2 cellular contexts compared by ENCODE assay signal in the genomic region with DNA sequence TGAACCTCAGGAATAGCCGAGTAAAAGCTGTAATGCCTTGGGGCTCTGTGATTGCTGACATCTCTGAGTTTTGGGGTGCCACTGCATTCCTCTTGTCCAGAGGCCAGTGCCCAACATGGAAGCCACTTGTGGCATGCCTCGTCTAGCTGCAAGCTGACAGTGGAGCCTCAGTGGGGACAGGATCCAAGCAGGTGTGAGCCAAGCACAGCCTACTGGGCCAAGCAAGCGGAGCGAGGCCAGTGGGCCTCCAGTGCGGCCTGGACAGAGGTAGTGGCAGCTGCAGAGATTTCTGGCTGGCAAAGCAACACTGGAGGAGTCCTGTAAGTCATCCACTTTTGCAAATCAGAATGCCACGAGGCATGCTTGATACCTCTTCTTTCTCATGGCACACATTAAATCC.
TF ChIP-seq lines count a peak whose summit lies in the region.

No MANE protein-coding gene starts in this region.

TF ChIP-seq in IMR-90, 13 proteins besides CTCF, POLR2A, EP300 and RAD21:
- TF ChIP-seq, protein P1, sequence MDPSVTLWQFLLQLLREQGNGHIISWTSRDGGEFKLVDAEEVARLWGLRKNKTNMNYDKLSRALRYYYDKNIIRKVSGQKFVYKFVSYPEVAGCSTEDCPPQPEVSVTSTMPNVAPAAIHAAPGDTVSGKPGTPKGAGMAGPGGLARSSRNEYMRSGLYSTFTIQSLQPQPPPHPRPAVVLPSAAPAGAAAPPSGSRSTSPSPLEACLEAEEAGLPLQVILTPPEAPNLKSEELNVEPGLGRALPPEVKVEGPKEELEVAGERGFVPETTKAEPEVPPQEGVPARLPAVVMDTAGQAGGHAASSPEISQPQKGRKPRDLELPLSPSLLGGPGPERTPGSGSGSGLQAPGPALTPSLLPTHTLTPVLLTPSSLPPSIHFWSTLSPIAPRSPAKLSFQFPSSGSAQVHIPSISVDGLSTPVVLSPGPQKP (IDR thresholded peaks at IDR 0.05; ENCODE audit: borderline replicate concordance, low read depth, low read length): no peak
- TF ChIP-seq MAFK (IDR thresholded peaks at IDR 0.05; ENCODE audit: low read depth, low read length) (no peak), RCOR1 (IDR thresholded peaks at IDR 0.05; ENCODE audit: insufficient replicate concordance, low read length) (no peak), NFE2L2 (IDR thresholded peaks at IDR 0.05; ENCODE audit: low read depth, low read length) (no peak), SMC3 (IDR thresholded peaks at IDR 0.05; ENCODE audit: low read depth, low read length) (no peak), BHLHE40 (IDR thresholded peaks at IDR 0.05; ENCODE audit: low read depth, low read length) (no peak), MAZ (IDR thresholded peaks at IDR 0.05; ENCODE audit: borderline replicate concordance, low read depth, low read length) (no peak), MXI1 (IDR thresholded peaks at IDR 0.05; ENCODE audit: borderline replicate concordance, low read depth, low read length) (no peak), FOS (IDR thresholded peaks at IDR 0.05; ENCODE audit: low read depth, low read length) (no peak), RFX5 (IDR thresholded peaks at IDR 0.05; ENCODE audit: low read depth, low read length) (no peak), CEBPB (IDR thresholded peaks at IDR 0.05; ENCODE audit: low read depth, low read length) (no peak), CHD1 (IDR thresholded peaks at IDR 0.05; ENCODE audit: low read depth, low read length) (no peak)
- TF ChIP-seq, protein P2, sequence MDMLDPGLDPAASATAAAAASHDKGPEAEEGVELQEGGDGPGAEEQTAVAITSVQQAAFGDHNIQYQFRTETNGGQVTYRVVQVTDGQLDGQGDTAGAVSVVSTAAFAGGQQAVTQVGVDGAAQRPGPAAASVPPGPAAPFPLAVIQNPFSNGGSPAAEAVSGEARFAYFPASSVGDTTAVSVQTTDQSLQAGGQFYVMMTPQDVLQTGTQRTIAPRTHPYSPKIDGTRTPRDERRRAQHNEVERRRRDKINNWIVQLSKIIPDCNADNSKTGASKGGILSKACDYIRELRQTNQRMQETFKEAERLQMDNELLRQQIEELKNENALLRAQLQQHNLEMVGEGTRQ (IDR thresholded peaks at IDR 0.05; ENCODE audit: low read depth, low read length): no peak

TF ChIP-seq in H1, 55 proteins besides CTCF, POLR2A, EP300 and RAD21:
- TF ChIP-seq SIN3A (conservative IDR thresholded peaks at IDR 0.05 in 1 of 2, IDR thresholded peaks at IDR 0.05 in 1 of 2; ENCODE audit: low read depth in 1 of 2, low read length in 2 of 2): no peak
- TF ChIP-seq RXRA (IDR thresholded peaks at IDR 0.05; ENCODE audit: insufficient read depth, low read depth, low read length): no peak
- TF ChIP-seq JUN (IDR thresholded peaks at IDR 0.05; ENCODE audit: low read depth, low read length): no peak
- TF ChIP-seq BRCA1 (IDR thresholded peaks at IDR 0.05; ENCODE audit: low read depth, low read length): no peak
- no peak for TF ChIP-seq YY1 (IDR thresholded peaks at IDR 0.05; ENCODE audit: low read depth, low read length)
- no peak for TF ChIP-seq EZH2 (IDR thresholded peaks at IDR 0.05; ENCODE audit: low read depth, low read length, severe bottlenecking)
- TF ChIP-seq CHD1 (IDR thresholded peaks at IDR 0.05; ENCODE audit: low read depth, low read length): no peak
- no peak for TF ChIP-seq RBBP5 (IDR thresholded peaks at IDR 0.05; ENCODE audit: borderline replicate concordance, low read depth, low read length)
- TF ChIP-seq, protein P3, sequence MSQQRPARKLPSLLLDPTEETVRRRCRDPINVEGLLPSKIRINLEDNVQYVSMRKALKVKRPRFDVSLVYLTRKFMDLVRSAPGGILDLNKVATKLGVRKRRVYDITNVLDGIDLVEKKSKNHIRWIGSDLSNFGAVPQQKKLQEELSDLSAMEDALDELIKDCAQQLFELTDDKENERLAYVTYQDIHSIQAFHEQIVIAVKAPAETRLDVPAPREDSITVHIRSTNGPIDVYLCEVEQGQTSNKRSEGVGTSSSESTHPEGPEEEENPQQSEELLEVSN (IDR thresholded peaks at IDR 0.05): no peak
- TF ChIP-seq BCL11A (IDR thresholded peaks at IDR 0.05; ENCODE audit: low read depth in 2 of 2, low read length in 2 of 2): no peak
